Comparison of ENCODE assay signal across 10 cellular contexts in genomic region chr3:115359507-115359906, GRCh38.
DNase-seq lines count a peak whose midpoint lies in the region; ATAC-seq and TF ChIP-seq lines count a peak whose summit lies in the region.
"Had no signal": no experiment of that assay in that cellular context is flagged by ENCODE, and none has a peak within 500 bp of the region (broad histone marks: within the 10 kb centered on the region; RNA-seq: fewer than 3 reads in every experiment).

No MANE protein-coding gene starts in this region.

- intact Hi-C loops in prostate gland (cut with DNase I) = no loop called here

- TF ChIP-seq POLR2A in prostate gland (IDR thresholded peaks at IDR 0.05) = no peak

- DNase-seq in fibroblast of villous mesenchyme (ENCODE audit: low read depth) = peak; percentile 24
- DNase-seq in amniotic stem cell (lab: John Stamatoyannopoulos, UW) = no peak
- DNase-seq in stimulated activated CD4-positive, alpha-beta T cell treated with anti-CD3 and anti-CD28 coated beads, Interleukin-4, amount 100 ng/mL, for 1 hour = no peak
- DNase-seq in NCI-H2196 (lab: John Stamatoyannopoulos, UW; ENCODE audit: unreplicated experiment) = no peak
- DNase-seq in prostate gland (ENCODE audit: low spot score) = no peak
- DNase-seq: naive B cell had no signal

- no peaks in the 10 kb centered on the region for H3K36me3 ChIP-seq in prostate gland

- H3K4me1 ChIP-seq in prostate gland (replicated peaks) = no peaks in the 10 kb centered on the region

- TF ChIP-seq CTCF in fibroblast of villous mesenchyme (IDR thresholded peaks at IDR 0.05; ENCODE audit: insufficient read depth, low read depth, low read length) (no peak), prostate gland (IDR thresholded peaks at IDR 0.05) (no peak)

- H3K27ac ChIP-seq in prostate gland = no peak overlapping the region

- H3K9me3 ChIP-seq in prostate gland = no peaks in the 10 kb centered on the region

- no peak overlapping the region for H3K4me3 ChIP-seq in fibroblast of villous mesenchyme (ENCODE audit: low read depth, low read length)
- H3K4me3 ChIP-seq in prostate gland = no peak overlapping the region

- H3K27me3 ChIP-seq in prostate gland (replicated peaks; ENCODE audit: insufficient read depth) = no peaks in the 10 kb centered on the region

- peak; percentile 99 for ATAC-seq in GM18502 (IDR thresholded peaks at IDR 0.05; ENCODE audit: poor library complexity, unreplicated experiment)
- peak; percentile 96 for ATAC-seq in GM21515 (IDR thresholded peaks at IDR 0.05; ENCODE audit: unreplicated experiment)
- peak; percentile 87 for ATAC-seq in HG03439 (IDR thresholded peaks at IDR 0.05; ENCODE audit: unreplicated experiment)
- ATAC-seq: activated CD4-positive, CD25-positive, alpha-beta regulatory T cell treated with anti-CD3 and anti-CD28 coated beads, Interleukin-2, amount 50 U/mL, for 24 hours had no signal

- WGBS in prostate gland = 65% methylated on average over 2 of the region's 2 CpGs
